In genomic region chrX:118218079-118218478, GRCh38 we compare ENCODE assay signal across 32 cellular contexts.
"Had no signal": no experiment of that assay in that cellular context is flagged by ENCODE, and none has a peak within 500 bp of the region (broad histone marks: within the 10 kb centered on the region; RNA-seq: fewer than 3 reads in every experiment).

No MANE protein-coding gene starts in this region.

- H3K27me3 ChIP-seq: brain microvascular endothelial cell had no signal

- H3K4me3 Mint-ChIP-seq: activated B cell treated with CpG ODN at 0.5 μM for 24 hours; activated CD8-positive, alpha-beta T cell treated with anti-CD3 and anti-CD28 coated beads for 36 hours; activated naive CD4-positive, alpha-beta T cell treated with anti-CD3 and anti-CD28 coated beads for 36 hours; activated naive CD4-positive, alpha-beta T cell treated with anti-CD3 and anti-CD28 coated beads, Interleukin-2, amount 50 U/mL, for 24 hours; activated naive CD8-positive, alpha-beta T cell treated with anti-CD3 and anti-CD28 coated beads for 36 hours; activated naive CD8-positive, alpha-beta T cell treated with anti-CD3 and anti-CD28 coated beads, Interleukin-2, amount 50 U/mL, for 24 hours; activated T-cell treated with anti-CD3 and anti-CD28 coated beads, Interleukin-2, amount 50 U/mL, for 4 hours; activated T-helper 1 cell treated with anti-CD3 and anti-CD28 coated beads, Interleukin-12 subunit alpha, Interleukin-12 subunit beta, Interleukin-2, Interleukin-4 antibody, amounts not matched to agents 30 ng/mL and 10 ng/mL and 1 ng/mL, durations not matched to agents 14 hours and 24 hours and 36 hours; T-helper 17 cell; T-helper 2 cell treated with Interferon-gamma antibody and Interleukin-4, amounts not matched to agents 5 μg/mL and 100 μg/mL, for 36 hours had no signal

- H3K9me3 ChIP-seq: adrenal gland had no signal

- FAIRE-seq: colon, endometrium, endothelial cell of umbilical vein, frontal cortex had no signal

- H3K27ac ChIP-seq: adrenal gland, brain microvascular endothelial cell, epithelial cell of prostate, WERI-Rb-1 had no signal

- DNase-seq: activated B cell treated with CpG ODN at 0.5 μM for 24 hours; activated CD4-positive, alpha-beta T cell treated with anti-CD3 and anti-CD28 coated beads for 48 hours; activated CD4-positive, alpha-beta T cell treated with anti-CD3 and anti-CD28 coated beads, Interleukin-2, amount 50 U/mL, for 1 hour; activated CD4-positive, alpha-beta T cell treated with anti-CD3 and anti-CD28 coated beads, Interleukin-2, amount 50 U/mL, for 48 hours; activated CD8-positive, alpha-beta memory T cell treated with anti-CD3 and anti-CD28 coated beads for 24 hours; activated CD8-positive, alpha-beta T cell treated with anti-CD3 and anti-CD28 coated beads for 36 hours; activated effector memory CD4-positive, alpha-beta T cell treated with anti-CD3 and anti-CD28 coated beads, Interleukin-2, amount 50 U/mL, for 16 hours; activated naive CD4-positive, alpha-beta T cell treated with anti-CD3 and anti-CD28 coated beads for 36 hours; activated naive CD8-positive, alpha-beta T cell treated with anti-CD3 and anti-CD28 coated beads for 36 hours; activated naive CD8-positive, alpha-beta T cell treated with anti-CD3 and anti-CD28 coated beads, Interleukin-2, amount 50 U/mL, for 24 hours; activated T-cell treated with anti-CD3 and anti-CD28 coated beads, Interleukin-2, amount 50 U/mL, for 4 hours; adrenal gland; amygdala; aorta; brain microvascular endothelial cell; caudate nucleus; effector CD8-positive, alpha-beta T cell; foreskin fibroblast; head of caudate nucleus; hypothalamus; T-helper 17 cell; T1000; WERI-Rb-1 had no signal

- H3K4me1 Mint-ChIP-seq: activated naive CD4-positive, alpha-beta T cell treated with anti-CD3 and anti-CD28 coated beads, Interleukin-2, amount 50 U/mL, for 24 hours; activated naive CD8-positive, alpha-beta T cell treated with anti-CD3 and anti-CD28 coated beads for 36 hours; activated naive CD8-positive, alpha-beta T cell treated with anti-CD3 and anti-CD28 coated beads, Interleukin-2, amount 50 U/mL, for 24 hours; T-helper 17 cell had no signal

- H3K9me3 Mint-ChIP-seq: activated B cell treated with CpG ODN at 0.5 μM for 24 hours; activated CD8-positive, alpha-beta T cell treated with anti-CD3 and anti-CD28 coated beads for 36 hours; activated naive CD4-positive, alpha-beta T cell treated with anti-CD3 and anti-CD28 coated beads for 36 hours; activated naive CD4-positive, alpha-beta T cell treated with anti-CD3 and anti-CD28 coated beads, Interleukin-2, amount 50 U/mL, for 24 hours; activated naive CD8-positive, alpha-beta T cell treated with anti-CD3 and anti-CD28 coated beads for 36 hours; activated naive CD8-positive, alpha-beta T cell treated with anti-CD3 and anti-CD28 coated beads, Interleukin-2, amount 50 U/mL, for 24 hours; activated T-cell treated with anti-CD3 and anti-CD28 coated beads, Interleukin-2, amount 50 U/mL, for 4 hours; activated T-helper 1 cell treated with anti-CD3 and anti-CD28 coated beads, Interleukin-12 subunit alpha, Interleukin-12 subunit beta, Interleukin-2, Interleukin-4 antibody, amounts not matched to agents 30 ng/mL and 10 ng/mL and 1 ng/mL, durations not matched to agents 14 hours and 24 hours and 36 hours; activated T-helper 2 cell treated with anti-CD3 and anti-CD28 coated beads, Interferon-gamma antibody, Interleukin-2, Interleukin-4, amounts not matched to agents 10 μg/mL and 5 μg/mL and 100 μg/mL, durations not matched to agents 14 hours and 24 hours and 36 hours; T-helper 2 cell treated with Interferon-gamma antibody and Interleukin-4, amounts not matched to agents 5 μg/mL and 100 μg/mL, for 36 hours had no signal

- H3K4me1 ChIP-seq: adrenal gland had no signal

- H3K4me3 ChIP-seq: adrenal gland had no signal

- H3K36me3 ChIP-seq: adrenal gland, brain microvascular endothelial cell, WERI-Rb-1 had no signal

- H3K36me3 Mint-ChIP-seq: activated naive CD4-positive, alpha-beta T cell treated with anti-CD3 and anti-CD28 coated beads, Interleukin-2, amount 50 U/mL, for 24 hours; activated naive CD8-positive, alpha-beta T cell treated with anti-CD3 and anti-CD28 coated beads for 36 hours had no signal

- H3K27ac Mint-ChIP-seq: activated B cell treated with CpG ODN at 0.5 μM for 24 hours; activated CD8-positive, alpha-beta T cell treated with anti-CD3 and anti-CD28 coated beads for 36 hours; activated naive CD4-positive, alpha-beta T cell treated with anti-CD3 and anti-CD28 coated beads for 36 hours; activated naive CD4-positive, alpha-beta T cell treated with anti-CD3 and anti-CD28 coated beads, Interleukin-2, amount 50 U/mL, for 24 hours; activated naive CD8-positive, alpha-beta T cell treated with anti-CD3 and anti-CD28 coated beads for 36 hours; activated naive CD8-positive, alpha-beta T cell treated with anti-CD3 and anti-CD28 coated beads, Interleukin-2, amount 50 U/mL, for 24 hours; activated T-helper 1 cell treated with anti-CD3 and anti-CD28 coated beads, Interleukin-12 subunit alpha, Interleukin-12 subunit beta, Interleukin-2, Interleukin-4 antibody, amounts not matched to agents 30 ng/mL and 10 ng/mL and 1 ng/mL, durations not matched to agents 14 hours and 24 hours and 36 hours; activated T-helper 2 cell treated with anti-CD3 and anti-CD28 coated beads, Interferon-gamma antibody, Interleukin-2, Interleukin-4, amounts not matched to agents 10 μg/mL and 5 μg/mL and 100 μg/mL, durations not matched to agents 14 hours and 24 hours and 36 hours; T-helper 17 cell; T-helper 2 cell treated with Interferon-gamma antibody and Interleukin-4, amounts not matched to agents 5 μg/mL and 100 μg/mL, for 36 hours had no signal

- H3K27me3 Mint-ChIP-seq: activated B cell treated with CpG ODN at 0.5 μM for 24 hours; activated CD8-positive, alpha-beta T cell treated with anti-CD3 and anti-CD28 coated beads for 36 hours; activated naive CD4-positive, alpha-beta T cell treated with anti-CD3 and anti-CD28 coated beads, Interleukin-2, amount 50 U/mL, for 24 hours; activated naive CD8-positive, alpha-beta T cell treated with anti-CD3 and anti-CD28 coated beads for 36 hours; activated naive CD8-positive, alpha-beta T cell treated with anti-CD3 and anti-CD28 coated beads, Interleukin-2, amount 50 U/mL, for 24 hours; T-helper 17 cell had no signal
